8 cellular contexts compared by ENCODE assay signal in the genomic region with DNA sequence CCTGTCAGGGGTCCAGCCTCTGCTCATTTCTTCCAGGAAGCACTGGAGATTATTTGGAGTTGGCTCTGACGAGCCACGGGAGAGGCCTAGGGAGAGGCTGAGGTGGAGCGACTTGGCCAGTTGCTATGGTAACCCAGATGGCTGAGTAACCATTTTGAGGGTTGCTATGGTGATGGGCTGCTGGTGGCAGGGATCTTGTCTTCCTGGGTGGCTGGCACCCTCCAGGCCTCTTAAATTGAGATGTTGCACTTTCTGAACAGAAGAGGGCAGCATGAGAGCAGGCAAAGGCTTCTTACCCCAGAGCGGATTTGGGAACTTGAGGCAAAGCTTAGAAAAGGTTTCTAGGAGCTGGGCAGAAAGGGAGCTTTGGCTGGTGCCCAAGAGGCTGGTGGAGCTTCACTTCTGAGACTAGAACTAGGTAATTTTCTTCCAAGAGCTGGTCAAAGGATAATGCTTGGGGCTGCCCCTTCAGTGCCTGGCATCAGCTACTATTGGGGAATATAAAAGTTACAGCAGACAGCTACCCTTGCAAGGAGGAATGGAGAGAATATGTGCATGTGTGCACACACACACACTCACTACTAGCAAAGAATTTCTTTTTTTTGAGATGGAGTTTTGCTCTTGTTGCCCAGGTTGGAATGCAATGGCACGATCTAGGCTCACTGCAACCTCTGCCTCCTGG.
DNase-seq lines count a peak whose midpoint lies in the region; ATAC-seq and TF ChIP-seq lines count a peak whose summit lies in the region.

No MANE protein-coding gene starts in this region.

- peaks cover 21% of the 10 kb centered on the region for H3K4me1 Mint-ChIP-seq in CD8-positive, alpha-beta T cell (ENCODE audit: low read depth)
- peaks cover 22% of the 10 kb centered on the region for H3K4me1 Mint-ChIP-seq in activated CD4-positive, alpha-beta memory T cell treated with anti-CD3 and anti-CD28 coated beads, Interleukin-2, amount 10 ng/mL, durations not matched to agents 7 days and 5 days

- H3K27me3 Mint-ChIP-seq in CD8-positive, alpha-beta T cell (ENCODE audit: low read depth), result no peaks in the 10 kb centered on the region
- H3K27me3 Mint-ChIP-seq in activated CD4-positive, alpha-beta memory T cell treated with anti-CD3 and anti-CD28 coated beads, Interleukin-2, amount 10 ng/mL, durations not matched to agents 7 days and 5 days, result peaks cover 3% of the 10 kb centered on the region

- no peak overlapping the region for H3K4me3 ChIP-seq in CD8-positive, alpha-beta T cell (ENCODE audit: low read depth, low read length)

- H3K9me3 ChIP-seq in CD8-positive, alpha-beta T cell (ENCODE audit: low read length), result no peaks in the 10 kb centered on the region

- POLR2A ChIA-PET in CD8-positive, alpha-beta T cell (lab: Charles Lee), result no interaction called here
- POLR2A ChIA-PET in activated CD4-positive, alpha-beta memory T cell treated with anti-CD3 and anti-CD28 coated beads, Interleukin-2, amount 10 ng/mL, durations not matched to agents 7 days and 5 days (lab: Charles Lee), result interaction anchor here (0.8 to 1.4 kb wide), 2 partner anchors 9 to 93 kb away, joined by 4 to 6 read pairs; no protein-coding TSS in a partner anchor

- no peaks in the 10 kb centered on the region for H3K36me3 Mint-ChIP-seq in CD8-positive, alpha-beta T cell
- H3K36me3 Mint-ChIP-seq in activated CD4-positive, alpha-beta memory T cell treated with anti-CD3 and anti-CD28 coated beads, Interleukin-2, amount 10 ng/mL, durations not matched to agents 7 days and 5 days (ENCODE audit: low read depth), result no peaks in the 10 kb centered on the region

- no peak overlapping the region for H3K4me3 Mint-ChIP-seq in CD8-positive, alpha-beta T cell
- H3K4me3 Mint-ChIP-seq in activated CD4-positive, alpha-beta memory T cell treated with anti-CD3 and anti-CD28 coated beads, Interleukin-2, amount 10 ng/mL, durations not matched to agents 7 days and 5 days, result no peak overlapping the region

- H3K36me3 ChIP-seq in CD8-positive, alpha-beta T cell (ENCODE audit: insufficient read depth, low read length), result no peaks in the 10 kb centered on the region

- intact Hi-C loops in CD8-positive, alpha-beta T cell (cut with DNase I, micrococcal nuclease), result loop anchor here (1.0 to 10.0 kb wide), 8 partner anchors 93 to 626 kb away; partner anchors contain the start of gene AKIRIN1 (in 1 of the 2)

- ATAC-seq in CD8-positive, alpha-beta T cell, result peak; percentile 77
- no peak for ATAC-seq in GM21737 (IDR thresholded peaks at IDR 0.05; ENCODE audit: unreplicated experiment)

- TF ChIP-seq CTCF in CD8-positive, alpha-beta T cell (IDR thresholded peaks at IDR 0.05), result peak; percentile 54

- peak; percentile 18 to 68 (median 54) for DNase-seq in CD8-positive, alpha-beta T cell
- DNase-seq in HPDE6-E6E7 (ENCODE audit: extremely low spot score) (peak; percentile 90), NCI-H82 (lab: John Stamatoyannopoulos, UW) (peak; percentile 90), lung microvascular endothelial cell (ENCODE audit: low read depth in 2 of 2) (peak; percentile 68 to 77)
- DNase-seq in activated CD4-positive, alpha-beta memory T cell treated with anti-CD3 and anti-CD28 coated beads, Interleukin-2, amount 10 ng/mL, durations not matched to agents 7 days and 5 days, result peak; percentile 71
- DNase-seq in effector CD4-positive, alpha-beta T cell, result peak; percentile 48
- DNase-seq in stimulated activated CD8-positive, alpha-beta memory T cell treated with anti-CD3 and anti-CD28 coated beads, Interleukin-15, amount 100 ng/mL, for 48 hours (ENCODE audit: low read depth in 2 of 2), result peak; percentile 47 to 49

- no peaks in the 10 kb centered on the region for H3K27me3 ChIP-seq in CD8-positive, alpha-beta T cell (ENCODE audit: insufficient read depth, low read length)

- no peak overlapping the region for H3K27ac Mint-ChIP-seq in CD8-positive, alpha-beta T cell
- H3K27ac Mint-ChIP-seq in activated CD4-positive, alpha-beta memory T cell treated with anti-CD3 and anti-CD28 coated beads, Interleukin-2, amount 10 ng/mL, durations not matched to agents 7 days and 5 days, result no peak overlapping the region

- no peaks in the 10 kb centered on the region for H3K9me3 Mint-ChIP-seq in CD8-positive, alpha-beta T cell
- H3K9me3 Mint-ChIP-seq in activated CD4-positive, alpha-beta memory T cell treated with anti-CD3 and anti-CD28 coated beads, Interleukin-2, amount 10 ng/mL, durations not matched to agents 7 days and 5 days, result no peaks in the 10 kb centered on the region

- CTCF ChIA-PET in CD8-positive, alpha-beta T cell (lab: Charles Lee), result interaction anchor here (0.6 to 5.0 kb wide), 55 partner anchors 9 to 1396 kb away, joined by 3 to 84 read pairs (median 4); partner anchors contain the start of genes MACF1 and NDUFS5
- CTCF ChIA-PET in activated CD4-positive, alpha-beta memory T cell treated with anti-CD3 and anti-CD28 coated beads, Interleukin-2, amount 10 ng/mL, durations not matched to agents 7 days and 5 days (lab: Charles Lee), result interaction anchor here (0.6 to 4.4 kb wide), 41 partner anchors 8 to 559 kb away, joined by 3 to 71 read pairs (median 4); partner anchors contain the start of genes GJA9 and NDUFS5

- no peak overlapping the region for H3K27ac ChIP-seq in CD8-positive, alpha-beta T cell (ENCODE audit: low read depth, low read length)

- H3K4me1 ChIP-seq in CD8-positive, alpha-beta T cell (ENCODE audit: insufficient read depth, low read length), result peaks cover 14% of the 10 kb centered on the region
